In the genomic region with DNA sequence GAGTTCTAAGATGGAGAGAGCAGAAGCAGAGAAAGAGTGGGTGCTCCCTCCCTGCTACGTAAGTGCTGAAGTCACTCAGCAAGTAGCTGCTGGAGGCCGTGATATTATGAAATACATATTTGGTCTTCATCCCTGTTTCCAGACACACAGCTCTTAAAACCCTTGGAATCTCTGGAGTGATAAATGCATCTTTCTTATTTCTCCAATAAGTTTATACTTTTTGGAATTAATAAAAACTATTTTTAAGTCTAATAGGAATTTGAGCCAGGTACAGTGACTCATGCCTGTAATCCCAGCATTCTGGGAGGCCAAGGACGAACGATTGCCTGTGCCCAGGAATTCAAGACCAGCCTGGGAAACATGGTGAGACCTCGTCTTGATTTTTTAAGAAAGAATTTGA, we compare ENCODE assay signal across 17 cellular contexts.
A peak's percentile ranks its signal among the peaks of the same experiment; 100 is the strongest.
DNase-seq lines count a peak whose midpoint lies in the region; ATAC-seq and TF ChIP-seq lines count a peak whose summit lies in the region.
"Had no signal": no experiment of that assay in that cellular context is flagged by ENCODE, and none has a peak within 500 bp of the region (broad histone marks: within the 10 kb centered on the region; RNA-seq: fewer than 3 reads in every experiment).

No MANE protein-coding gene starts in this region.

- H3K4me2 ChIP-seq in fibroblast of lung (ENCODE audit: extremely low read depth, insufficient read depth, low read length): no peak overlapping the region
- H3K4me2 ChIP-seq in OCI-LY7 (ENCODE audit: low read length): no peak overlapping the region
- H3K4me2 ChIP-seq: A549 had no signal

- ATAC-seq in right cardiac atrium (peak; percentile 50 to 61), left ventricle myocardium superior (no peak)
- ATAC-seq: A549; activated CD8-positive, alpha-beta T cell treated with anti-CD3 and anti-CD28 coated beads for 36 hours; stimulated activated naive B cell treated with anti-CD40 and anti-IgM and Interleukin-4, amounts not matched to agents 10 μg/mL and 1 μg/mL and 100 μg/mL, for 72 hours had no signal

- H3K4me3 ChIP-seq in right cardiac atrium (ENCODE audit: low read length): no peak overlapping the region
- H3K4me3 ChIP-seq in fibroblast of lung (replicated peaks in 1 of 4; ENCODE audit: control extremely low read depth in 1 of 4, insufficient read depth in 1 of 4, low read depth in 3 of 4, low read length in 4 of 4): no peak overlapping the region
- no peak overlapping the region for H3K4me3 ChIP-seq in OCI-LY7 (ENCODE audit: low read depth, low read length, poor library complexity, severe bottlenecking)
- H3K4me3 ChIP-seq: A549, lung had no signal

- H3K27me3 ChIP-seq in right cardiac atrium (ENCODE audit: control insufficient read depth, insufficient read depth) (no peaks in the 10 kb centered on the region), fibroblast of lung (ENCODE audit: control insufficient read depth, insufficient read depth, low read length) (no peaks in the 10 kb centered on the region)

- H3K79me2 ChIP-seq in fibroblast of lung (ENCODE audit: control insufficient read depth, insufficient read depth, low read length) (no peaks in the 10 kb centered on the region), OCI-LY7 (ENCODE audit: insufficient read depth, low read depth, low read length) (no peaks in the 10 kb centered on the region)

- H2AFZ ChIP-seq in fibroblast of lung (ENCODE audit: low read length): no peak overlapping the region
- no peak overlapping the region for H2AFZ ChIP-seq in OCI-LY7 (ENCODE audit: low read length)

- H3K9me3 ChIP-seq in right cardiac atrium (ENCODE audit: control insufficient read depth, low read length): no peaks in the 10 kb centered on the region
- H3K9me3 ChIP-seq in fibroblast of lung (ENCODE audit: control insufficient read depth, insufficient read depth, low read depth, low read length): no peaks in the 10 kb centered on the region
- H3K9me3 ChIP-seq in OCI-LY7 (ENCODE audit: low read length): no peaks in the 10 kb centered on the region
- H3K9me3 ChIP-seq: A549 had no signal

- CTCF ChIA-PET in OCI-LY7 (lab: Charles Lee; ENCODE audit: unreplicated experiment): no interaction called here

- intact Hi-C loops in right cardiac atrium (cut with DNase I) (no loop called here), left ventricle myocardium superior (cut with micrococcal nuclease) (no loop called here), OCI-LY7 (cut with micrococcal nuclease; ENCODE audit: unreplicated experiment) (no loop called here)

- TF ChIP-seq CTCF in fibroblast of lung (conservative IDR thresholded peaks at IDR 0.05 in 1 of 2, IDR thresholded peaks at IDR 0.05 in 1 of 2; ENCODE audit: low read depth in 1 of 2, low read length in 2 of 2): no peak
- TF ChIP-seq CTCF in OCI-LY7 (conservative IDR thresholded peaks at IDR 0.05; ENCODE audit: low read length): no peak

- DNase-seq in right cardiac atrium: no peak
- no peak for DNase-seq in left ventricle myocardium superior
- peak; percentile 57 to 75 for DNase-seq in fibroblast of lung (ENCODE audit: low read depth in 2 of 2)
- peak; percentile 21 for DNase-seq in renal cortical epithelial cell (ENCODE audit: low read depth)
- DNase-seq in OCI-LY7 (ENCODE audit: low spot score): no peak
- no peak for DNase-seq in NCI-H345 (lab: John Stamatoyannopoulos, UW)
- DNase-seq in NCI-H2029 (lab: John Stamatoyannopoulos, UW): no peak
- no peak for DNase-seq in effector CD4-positive, alpha-beta T cell
- DNase-seq: activated CD8-positive, alpha-beta T cell treated with anti-CD3 and anti-CD28 coated beads for 36 hours; CD4-positive, alpha-beta memory T cell; dermis blood vessel endothelial cell; foreskin melanocyte; NCI-H1417; NCI-H446; stimulated activated naive B cell treated with anti-CD40 and anti-IgM and Interleukin-4, amounts not matched to agents 10 μg/mL and 1 μg/mL and 100 μg/mL, for 72 hours had no signal

- H3K36me3 ChIP-seq in fibroblast of lung (ENCODE audit: control insufficient read depth, insufficient read depth, low read length): no peaks in the 10 kb centered on the region
- H3K36me3 ChIP-seq in OCI-LY7 (ENCODE audit: insufficient read depth, low read length): peaks cover 9% of the 10 kb centered on the region

- H3K27ac ChIP-seq in right cardiac atrium (ENCODE audit: low read length) (no peak overlapping the region), fibroblast of lung (ENCODE audit: insufficient read depth, low read length) (no peak overlapping the region), OCI-LY7 (ENCODE audit: low read depth, low read length, poor library complexity, severe bottlenecking) (no peak overlapping the region)

- H3K4me1 ChIP-seq in right cardiac atrium (ENCODE audit: control insufficient read depth, insufficient read depth, low read length) (peaks cover 7% of the 10 kb centered on the region), fibroblast of lung (ENCODE audit: control insufficient read depth, extremely low read depth, insufficient read depth, low read length) (peaks cover 16% of the 10 kb centered on the region), OCI-LY7 (ENCODE audit: insufficient read depth, low read length, poor library complexity, severe bottlenecking) (peaks cover 9% of the 10 kb centered on the region)

- H3K9me2 ChIP-seq in OCI-LY7 (ENCODE audit: insufficient read depth, low read length): no peaks in the 10 kb centered on the region

- H3K9ac ChIP-seq in fibroblast of lung (ENCODE audit: insufficient read depth, low read length): no peak overlapping the region

- H4K20me1 ChIP-seq in fibroblast of lung (ENCODE audit: control insufficient read depth, extremely low read depth, insufficient read depth, low read length) (no peaks in the 10 kb centered on the region), OCI-LY7 (ENCODE audit: insufficient read depth, low read length) (no peaks in the 10 kb centered on the region)

- POLR2A ChIA-PET in OCI-LY7 (lab: Charles Lee): interaction anchor here (0.6 to 1.2 kb wide), 3 partner anchors 13 to 167 kb away, joined by 3 to 12 read pairs (median 3); no protein-coding TSS in a partner anchor

- WGBS in right cardiac atrium: 72% methylated on average over 5 of the region's 5 CpGs

- BruUV-seq in OCI-LY7 (replicated peaks; lab: Mats Ljungman, UMichigan): no TSS peak

Comparison
In these comparisons a context has a peak if more than half of its experiments do, and no peak if none do; other contexts are left out.
1. DNase-seq: peak in fibroblast of lung (2 of 2) and renal cortical epithelial cell (single experiment); none in right cardiac atrium (0 of 3), left ventricle myocardium superior (single experiment), OCI-LY7 (single experiment), NCI-H345 (single experiment), NCI-H2029 (single experiment) and effector CD4-positive, alpha-beta T cell (single experiment).